In genomic region chr22:20642668-20643179, GRCh38 we compare ENCODE assay signal across 18 cellular contexts.
DNase-seq lines count a peak whose midpoint lies in the region; ATAC-seq, FAIRE-seq and TF ChIP-seq lines count a peak whose summit lies in the region.
"Had no signal": no experiment of that assay in that cellular context is flagged by ENCODE, and none has a peak within 500 bp of the region (broad histone marks: within the 10 kb centered on the region; RNA-seq: fewer than 3 reads in every experiment).

No MANE protein-coding gene starts in this region.

- no peaks in the 10 kb centered on the region for H3K23me2 ChIP-seq in H9 (ENCODE audit: insufficient read length, low read depth, low read length, poor library complexity, severe bottlenecking)

- H2AFZ ChIP-seq in H9 (ENCODE audit: low read length) (no peak overlapping the region), neural progenitor cell (replicated peaks) (peak overlapping the region; percentile 4)

- H2BK5ac ChIP-seq in H9 (ENCODE audit: insufficient read length, low read length), result no peak overlapping the region

- H3K4me3 ChIP-seq in neural progenitor cell, result no peak overlapping the region
- H3K4me3 ChIP-seq: BLaER1 had no signal

- no peak overlapping the region for H3K27ac Mint-ChIP-seq in activated CD8-positive, alpha-beta memory T cell treated with anti-CD3 and anti-CD28 coated beads, Interleukin-2, amount 10 ng/mL, durations not matched to agents 7 days and 5 days
- H3K27ac Mint-ChIP-seq in H9 (no peak overlapping the region), neural progenitor cell (peak overlapping the region; percentile 28)
- H3K27ac Mint-ChIP-seq: CD4-positive, alpha-beta memory T cell; HFFc6; IgD-negative memory B cell had no signal

- H3F3A ChIP-seq in neural progenitor cell (ENCODE audit: low read depth), result no peaks in the 10 kb centered on the region

- H3K36me3 Mint-ChIP-seq in activated CD8-positive, alpha-beta memory T cell treated with anti-CD3 and anti-CD28 coated beads, Interleukin-2, amount 10 ng/mL, durations not matched to agents 7 days and 5 days, result no peaks in the 10 kb centered on the region
- H3K36me3 Mint-ChIP-seq in H9 (ENCODE audit: insufficient read depth in 1 of 3, low read depth in 3 of 3) (no peaks in the 10 kb centered on the region; a peak in 1 of 7 replicates), neural progenitor cell (no peaks in the 10 kb centered on the region)
- H3K36me3 Mint-ChIP-seq: CD14-positive monocyte; CD4-positive, alpha-beta memory T cell had no signal

- no peak overlapping the region for H3K14ac ChIP-seq in H9 (ENCODE audit: insufficient read depth, low read length)

- H3K9me3 ChIP-seq in H9 (ENCODE audit: control insufficient read depth, low read depth, low read length), result no peaks in the 10 kb centered on the region
- H3K9me3 ChIP-seq in neural progenitor cell (ENCODE audit: low read depth), result no peaks in the 10 kb centered on the region
- H3K9me3 ChIP-seq: BLaER1 had no signal

- H3K27ac ChIP-seq in H9 (ENCODE audit: insufficient read length, low read depth, low read length) (no peak overlapping the region), neural progenitor cell (no peak overlapping the region)
- H3K27ac ChIP-seq: BLaER1 had no signal

- CTCF ChIA-PET in activated CD8-positive, alpha-beta memory T cell treated with anti-CD3 and anti-CD28 coated beads, Interleukin-2, amount 10 ng/mL, durations not matched to agents 7 days and 5 days (lab: Charles Lee), result no interaction called here

- no peaks in the 10 kb centered on the region for H3K4me1 ChIP-seq in H9 (ENCODE audit: insufficient read depth, low read length)
- H3K4me1 ChIP-seq in neural progenitor cell, result no peaks in the 10 kb centered on the region
- H3K4me1 ChIP-seq: BLaER1 had no signal

- no peaks in the 10 kb centered on the region for H3K79me1 ChIP-seq in H9 (ENCODE audit: insufficient read depth, low read depth, low read length, poor library complexity, severe bottlenecking)

- H3T11ph ChIP-seq in H9 (ENCODE audit: low read length), result no peak overlapping the region

- no peak overlapping the region for H3K18ac ChIP-seq in H9 (ENCODE audit: insufficient read length, low read depth, low read length)

- H3K27me3 ChIP-seq in H9 (ENCODE audit: insufficient read depth, low read length) (no peaks in the 10 kb centered on the region), neural progenitor cell (no peaks in the 10 kb centered on the region)
- H3K27me3 ChIP-seq: BLaER1 had no signal

- no peak overlapping the region for H2BK120ac ChIP-seq in H9 (ENCODE audit: low read depth, low read length, poor library complexity, severe bottlenecking)

- no peaks in the 10 kb centered on the region for H3K4me1 Mint-ChIP-seq in activated CD8-positive, alpha-beta memory T cell treated with anti-CD3 and anti-CD28 coated beads, Interleukin-2, amount 10 ng/mL, durations not matched to agents 7 days and 5 days
- peaks cover 10 to 17% of the 10 kb centered on the region in 2 experiments for H3K4me1 Mint-ChIP-seq in H9
- no peaks in the 10 kb centered on the region for H3K4me1 Mint-ChIP-seq in neural progenitor cell
- H3K4me1 Mint-ChIP-seq: CD14-positive monocyte; CD4-positive, alpha-beta memory T cell; IgD-negative memory B cell had no signal

- no peaks in the 10 kb centered on the region for H3K79me2 ChIP-seq in H9 (ENCODE audit: insufficient read depth, low read length)
- H3K79me2 ChIP-seq in neural progenitor cell (ENCODE audit: low read depth), result no peaks in the 10 kb centered on the region

- H4K20me1 ChIP-seq in H9 (ENCODE audit: control insufficient read depth, insufficient read depth, insufficient read length) (no peaks in the 10 kb centered on the region), neural progenitor cell (ENCODE audit: low read depth) (no peaks in the 10 kb centered on the region)
- H4K20me1 ChIP-seq: BLaER1 had no signal

- H3K36me3 ChIP-seq in neural progenitor cell, result no peaks in the 10 kb centered on the region
- H3K36me3 ChIP-seq: BLaER1 had no signal

- no peak overlapping the region for H2BK12ac ChIP-seq in H9 (ENCODE audit: insufficient read length, low read depth, low read length)

- no peak overlapping the region for H2BK15ac ChIP-seq in H9 (ENCODE audit: low read depth, low read length)

- H3K4me2 ChIP-seq in H9 (ENCODE audit: insufficient read depth, insufficient read length, low read length) (no peak overlapping the region), neural progenitor cell (no peak overlapping the region)
- H3K4me2 ChIP-seq: BLaER1 had no signal

- no peak for TF ChIP-seq CTCF in H9 (conservative IDR thresholded peaks at IDR 0.05)
- no peak for TF ChIP-seq CTCF in neural progenitor cell (IDR thresholded peaks at IDR 0.05)
- no peak for TF ChIP-seq CTCF in D721Med (IDR thresholded peaks at IDR 0.05; ENCODE audit: insufficient read depth, missing control alignments)

- no peak overlapping the region for H2AK5ac ChIP-seq in H9 (ENCODE audit: insufficient read length, low read length)

- H3K4ac ChIP-seq in H9 (ENCODE audit: low read depth, low read length), result no peak overlapping the region

- no peak for ATAC-seq in activated CD8-positive, alpha-beta memory T cell treated with anti-CD3 and anti-CD28 coated beads, Interleukin-2, amount 10 ng/mL, durations not matched to agents 7 days and 5 days
- no peak for ATAC-seq in GM19328 (IDR thresholded peaks at IDR 0.05; ENCODE audit: unreplicated experiment)
- ATAC-seq: HCT116, HepG2 had no signal

- H3K23ac ChIP-seq in H9 (ENCODE audit: insufficient read length, low read depth, low read length), result no peak overlapping the region

- H3K9me3 Mint-ChIP-seq in activated CD8-positive, alpha-beta memory T cell treated with anti-CD3 and anti-CD28 coated beads, Interleukin-2, amount 10 ng/mL, durations not matched to agents 7 days and 5 days (ENCODE audit: low read depth), result no peaks in the 10 kb centered on the region
- peaks cover 0 to 5% of the 10 kb centered on the region in 2 experiments; a peak in 3 of 5 replicates for H3K9me3 Mint-ChIP-seq in H9
- no peaks in the 10 kb centered on the region for H3K9me3 Mint-ChIP-seq in neural progenitor cell

- FAIRE-seq in D721Med (lab: Jason Lieb, UNC), result no peak
- FAIRE-seq: H54, HepG2 had no signal

- WGBS in H9 (ENCODE audit: extremely low coverage, insufficient read length, low lambda C conversion rate), result no CpG with 5 or more reads among the region's 3 CpGs

- no peak overlapping the region for H2BK20ac ChIP-seq in H9 (ENCODE audit: low read depth, low read length, poor library complexity, severe bottlenecking)

- H4K5ac ChIP-seq in H9 (ENCODE audit: insufficient read length, low read depth, low read length), result no peak overlapping the region

- H3K9ac ChIP-seq in H9 (ENCODE audit: extremely low read depth, insufficient read length, low read length) (no peak overlapping the region), neural progenitor cell (no peak overlapping the region)
- H3K9ac ChIP-seq: BLaER1 had no signal

- no peak overlapping the region for H3K4me3 Mint-ChIP-seq in activated CD8-positive, alpha-beta memory T cell treated with anti-CD3 and anti-CD28 coated beads, Interleukin-2, amount 10 ng/mL, durations not matched to agents 7 days and 5 days
- no peak overlapping the region for H3K4me3 Mint-ChIP-seq in H9
- H3K4me3 Mint-ChIP-seq in neural progenitor cell, result no peak overlapping the region
- H3K4me3 Mint-ChIP-seq: CD14-positive monocyte; CD4-positive, alpha-beta memory T cell; HFFc6; IgD-negative memory B cell had no signal

- H3K27me3 Mint-ChIP-seq in activated CD8-positive, alpha-beta memory T cell treated with anti-CD3 and anti-CD28 coated beads, Interleukin-2, amount 10 ng/mL, durations not matched to agents 7 days and 5 days, result peaks cover 15% of the 10 kb centered on the region
- H3K27me3 Mint-ChIP-seq in H9 (ENCODE audit: low read depth), result peaks cover 6% of the 10 kb centered on the region; the same call in 1 of the 2 replicates
- peaks cover 11% of the 10 kb centered on the region for H3K27me3 Mint-ChIP-seq in neural progenitor cell (ENCODE audit: insufficient read depth, low read depth)

- no peak overlapping the region for H4K91ac ChIP-seq in H9 (ENCODE audit: insufficient read length, low read depth, low read length)

- no peak overlapping the region for H3K56ac ChIP-seq in H9 (ENCODE audit: insufficient read length, low read depth, low read length)

- DNase-seq in activated CD8-positive, alpha-beta memory T cell treated with anti-CD3 and anti-CD28 coated beads, Interleukin-2, amount 10 ng/mL, durations not matched to agents 7 days and 5 days, result peak; percentile 26
- no peak for DNase-seq in activated CD8-positive, alpha-beta memory T cell treated with anti-CD3 and anti-CD28 coated beads, Interleukin-2, amount 50 U/mL, for 4 hours
- DNase-seq in H9, result peak; percentile 8
- no peak for DNase-seq in neural progenitor cell (ENCODE audit: low spot score)
- DNase-seq in NCI-H2081 treated with DMSO at 0.1 percent for 48 hours (lab: John Stamatoyannopoulos, UW), result no peak
- DNase-seq in D721Med (ENCODE audit: insufficient read length, low spot score), result no peak
- DNase-seq: 8988T; CD4-positive, alpha-beta memory T cell; DMS79 treated with DMSO at 0.1 percent for 48 hours; GF-D8; HFFc6 had no signal

- H4K8ac ChIP-seq in H9 (replicated peaks; ENCODE audit: insufficient read length, low read depth, low read length), result no peak overlapping the region

Comparison
In these comparisons a context has a peak if more than half of its experiments do, and no peak if none do; other contexts are left out.
1. DNase-seq: peak in activated CD8-positive, alpha-beta memory T cell treated with anti-CD3 and anti-CD28 coated beads, Interleukin-2, amount 10 ng/mL, durations not matched to agents 7 days and 5 days (single experiment) and H9 (single experiment); none in activated CD8-positive, alpha-beta memory T cell treated with anti-CD3 and anti-CD28 coated beads, Interleukin-2, amount 50 U/mL, for 4 hours (single experiment), neural progenitor cell (single experiment), NCI-H2081 treated with DMSO at 0.1 percent for 48 hours (single experiment) and D721Med (single experiment).